ENCODE assay signal across 7 cellular contexts in genomic region chr3:184511741-184512140, GRCh38. TPM values are rescaled to one million over a fixed set of nuclear protein-coding genes. Genes with fewer than 3 reads are reported as not detected.
"Had no signal": no experiment of that assay in that cellular context is flagged by ENCODE, and none has a peak within 500 bp of the region (broad histone marks: within the 10 kb centered on the region; RNA-seq: fewer than 3 reads in every experiment).

No MANE protein-coding gene starts in this region.

- H3K27ac Mint-ChIP-seq: GM23338, H9, HFFc6 had no signal

- DNase-seq: H9, HCEC 1CT, HFFc6, IMR-90, KG1 had no signal

- ATAC-seq: GM23338, K562 had no signal

- H3K4me3 ChIP-seq: GM23338, K562 had no signal

- H3K4me3 Mint-ChIP-seq: H9, HFFc6 had no signal

- H2AFZ ChIP-seq: GM23338 had no signal

RNA-seq across cellular contexts. Expression of gene EPHB3, which starts 49.8 kb away (rescaled TPM):
- total RNA-seq: K562 had no signal
